ENCODE assay signal across 3 cellular contexts in the genomic region with DNA sequence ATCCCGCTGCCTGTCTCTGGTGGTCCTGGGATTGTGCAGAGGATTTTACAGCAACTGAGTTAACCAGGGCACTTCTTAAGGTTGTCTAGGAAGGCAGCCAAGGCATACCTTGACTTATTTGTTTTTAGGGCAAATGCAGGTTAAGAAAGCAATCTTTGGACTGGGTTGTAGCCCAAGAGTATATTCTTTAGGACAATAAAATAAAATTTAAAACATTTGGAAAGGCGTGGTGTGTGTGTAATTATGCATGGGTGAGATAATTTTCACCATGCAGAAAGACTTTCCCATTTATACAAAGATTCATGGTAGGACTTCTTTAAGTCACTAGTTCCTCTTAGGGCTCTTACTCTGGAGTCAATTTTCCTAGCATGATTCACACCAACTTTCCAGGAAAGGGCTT.
"Had no signal": no experiment of that assay in that cellular context is flagged by ENCODE, and none has a peak within 500 bp of the region (broad histone marks: within the 10 kb centered on the region; RNA-seq: fewer than 3 reads in every experiment).

No MANE protein-coding gene starts in this region.

- H3K4me3 ChIP-seq: GM12878 had no signal

- DNase-seq: GDM1, GF-D8 had no signal

- ATAC-seq: GM12878 had no signal
